Comparison of ENCODE assay signal across 22 cellular contexts in the genomic region with DNA sequence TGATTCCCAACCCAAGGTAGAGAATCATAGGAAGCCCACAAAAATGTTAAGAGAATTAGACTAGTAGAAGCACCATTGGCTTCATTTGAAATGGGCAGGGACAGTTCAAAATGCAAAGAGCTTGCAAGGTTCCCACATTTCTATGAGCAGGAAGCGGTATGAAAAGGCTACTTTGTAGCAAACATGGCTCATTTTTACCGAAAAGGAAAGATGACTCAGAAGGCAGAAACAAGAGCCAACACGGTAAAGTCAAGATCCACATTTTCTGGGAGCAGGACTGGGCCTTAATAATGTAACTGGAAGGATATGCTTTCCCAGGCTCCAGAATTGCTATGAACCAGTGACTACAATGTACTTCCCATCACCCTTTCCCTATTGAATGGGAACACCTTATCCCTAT.
A peak's percentile ranks its signal among the peaks of the same experiment; 100 is the strongest.
DNase-seq lines count a peak whose midpoint lies in the region; ATAC-seq and TF ChIP-seq lines count a peak whose summit lies in the region.
"Had no signal": no experiment of that assay in that cellular context is flagged by ENCODE, and none has a peak within 500 bp of the region (broad histone marks: within the 10 kb centered on the region; RNA-seq: fewer than 3 reads in every experiment).

No MANE protein-coding gene starts in this region.

- ATAC-seq in RWPE2 (ENCODE audit: low read depth) (0 out of 3 replicates have a peak, but pooled peaks have one; percentile 21), foreskin keratinocyte (no peak)
- ATAC-seq: HCT116 had no signal

- H3K27ac ChIP-seq in RWPE2 (ENCODE audit: poor library complexity, severe bottlenecking), result no peak overlapping the region
- H3K27ac ChIP-seq in foreskin keratinocyte, result no peak overlapping the region
- H3K27ac ChIP-seq: HL-60 had no signal

- TF ChIP-seq CTCF in RWPE2 (IDR thresholded peaks at IDR 0.05; ENCODE audit: poor library complexity, severe bottlenecking) (no peak), foreskin keratinocyte (conservative IDR thresholded peaks at IDR 0.05) (no peak)

- DNase-seq in HT1080 (ENCODE audit: low read depth) (peak; percentile 74), RWPE2 (ENCODE audit: low spot score) (no peak), foreskin keratinocyte (peak; percentile 15 to 19), SW 1271 (lab: John Stamatoyannopoulos, UW) (no peak), GM19238 (ENCODE audit: insufficient read length, low spot score) (no peak)
- no peak for DNase-seq in activated CD4-positive, alpha-beta T cell treated with anti-CD3 and anti-CD28 coated beads for 4 hours
- DNase-seq: ACHN; BE2C; C1 segment of cervical spinal cord; CD4-positive, CD25-positive, alpha-beta regulatory T cell; CD8-positive, alpha-beta memory T cell; COR-L47; DMS 273 treated with DMSO at 0.1 percent for 48 hours; DMS53; DND-41; GDM1; GOT3; H7; HFFc6; IMR-90 had no signal

- H3K27me3 ChIP-seq in RWPE2 (ENCODE audit: insufficient read depth, poor library complexity, severe bottlenecking) (no peaks in the 10 kb centered on the region), foreskin keratinocyte (no peaks in the 10 kb centered on the region)
- H3K27me3 ChIP-seq: BE2C had no signal

- H3K4me1 ChIP-seq in RWPE2 (ENCODE audit: insufficient read depth, poor library complexity, severe bottlenecking) (no peaks in the 10 kb centered on the region), foreskin keratinocyte (no peaks in the 10 kb centered on the region)
- H3K4me1 ChIP-seq: BE2C had no signal

- no peaks in the 10 kb centered on the region for H3K36me3 ChIP-seq in RWPE2 (ENCODE audit: low read depth)
- H3K36me3 ChIP-seq: BE2C had no signal

- no peak overlapping the region for H3K4me3 ChIP-seq in RWPE2 (ENCODE audit: severe bottlenecking)

- no peaks in the 10 kb centered on the region for H3K9me3 ChIP-seq in RWPE2 (ENCODE audit: severe bottlenecking)
- H3K9me3 ChIP-seq: BE2C had no signal

Comparison
In these comparisons a context has a peak if more than half of its experiments do, and no peak if none do; other contexts are left out.
1. DNase-seq: peak in HT1080 (single experiment) and foreskin keratinocyte (2 of 2); none in RWPE2 (single experiment), SW 1271 (0 of 2), GM19238 (single experiment) and activated CD4-positive, alpha-beta T cell treated with anti-CD3 and anti-CD28 coated beads for 4 hours (0 of 2).